In genomic region chr12:25241171-25242020, GRCh38 we compare ENCODE assay signal across 8 cellular contexts. TPM values are rescaled to one million over a fixed set of nuclear protein-coding genes. Genes with fewer than 3 reads are reported as not detected.
DNase-seq lines count a peak whose midpoint lies in the region; ATAC-seq and TF ChIP-seq lines count a peak whose summit lies in the region.

No MANE protein-coding gene starts in this region.

- no peaks in the 10 kb centered on the region for H3K9me3 ChIP-seq in upper lobe of right lung

- no peaks in the 10 kb centered on the region for H3K27me3 ChIP-seq in upper lobe of right lung

- H3K4me3 ChIP-seq in upper lobe of right lung: no peak overlapping the region
- H3K4me3 ChIP-seq in lower leg skin (ENCODE audit: low read depth, poor library complexity, severe bottlenecking): no peak overlapping the region

- ATAC-seq in GM21360 (IDR thresholded peaks at IDR 0.05; ENCODE audit: unreplicated experiment) (peak; percentile 57), upper lobe of right lung (peak; percentile 64)

- peak; percentile 14 for DNase-seq in NCI-H2171 treated with DMSO at 0.1 percent for 48 hours (lab: John Stamatoyannopoulos, UW)
- no peak for DNase-seq in NCI-H2171 (lab: John Stamatoyannopoulos, UW)
- peak; percentile 30 for DNase-seq in NCI-H1417 treated with DMSO at 0.1 percent for 48 hours (lab: John Stamatoyannopoulos, UW)
- DNase-seq in astrocyte of the hippocampus (ENCODE audit: low read depth, low spot score): peak; percentile 56
- peak; percentile 34 for DNase-seq in kidney glomerular epithelial cell (lab: John Stamatoyannopoulos, UW)
- DNase-seq in upper lobe of right lung: no peak
- no peak for DNase-seq in lower leg skin (ENCODE audit: low spot score in 2 of 2)

- TF ChIP-seq POLR2A in lower leg skin (IDR thresholded peaks at IDR 0.05): no peak

- intact Hi-C loops in upper lobe of right lung (cut with DNase I): no loop called here
- intact Hi-C loops in lower leg skin (cut with DNase I; ENCODE audit: low total_unique reads): no loop called here

- peaks cover 31% of the 10 kb centered on the region for H3K36me3 ChIP-seq in upper lobe of right lung

- H3K27ac ChIP-seq in upper lobe of right lung: no peak overlapping the region

- H3K4me1 ChIP-seq in upper lobe of right lung: no peaks in the 10 kb centered on the region

- peak; percentile 71 for TF ChIP-seq CTCF in upper lobe of right lung (IDR thresholded peaks at IDR 0.05)
- no peak for TF ChIP-seq CTCF in lower leg skin (IDR thresholded peaks at IDR 0.05)

- WGBS in lower leg skin, 2 donors: 40 to 43% methylated on average over 6 of the region's 6 CpGs

RNA-seq across cellular contexts. Expression of gene KRAS, which starts 9.3 kb away (rescaled TPM):
- 26.7 TPM for total RNA-seq in upper lobe of right lung
- total RNA-seq in lower leg skin: 10 to 100 TPM; 12.0 to 20.7 (median 15.4) TPM

RNA-seq across cellular contexts. Expression of gene ETFRF1, which starts 46.4 kb away (rescaled TPM):
- total RNA-seq in upper lobe of right lung: 21.9 TPM
- 10 to 100 TPM; 26.1 to 59.9 (median 38.0) TPM for total RNA-seq in lower leg skin

RNA-seq across cellular contexts. Expression of gene DNAI7, which starts 46.4 kb away (rescaled TPM):
- 0.49 TPM for total RNA-seq in upper lobe of right lung
- total RNA-seq in lower leg skin: 1 to 10 TPM; 1.0 to 3.4 (median 2.1) TPM

Comparison
In these comparisons a context has a peak if more than half of its experiments do, and no peak if none do; other contexts are left out.
1. DNase-seq: peak in NCI-H2171 treated with DMSO at 0.1 percent for 48 hours (single experiment), NCI-H1417 treated with DMSO at 0.1 percent for 48 hours (single experiment), astrocyte of the hippocampus (single experiment) and kidney glomerular epithelial cell (single experiment); none in NCI-H2171 (single experiment), upper lobe of right lung (single experiment) and lower leg skin (0 of 2).